In genomic region chr2:164867779-164868397, GRCh38 we compare ENCODE assay signal across 30 cellular contexts. TPM values are rescaled to one million over a fixed set of nuclear protein-coding genes. Genes with fewer than 3 reads are reported as not detected.
"Had no signal": no experiment of that assay in that cellular context is flagged by ENCODE, and none has a peak within 500 bp of the region (broad histone marks: within the 10 kb centered on the region; RNA-seq: fewer than 3 reads in every experiment).

No MANE protein-coding gene starts in this region.

- H3K27ac ChIP-seq: adrenal gland, body of pancreas, cardiac muscle cell, coronary artery, thyroid gland, WERI-Rb-1 had no signal

- H3K36me3 ChIP-seq: adrenal gland, cardiac muscle cell, right lobe of liver, thyroid gland, WERI-Rb-1 had no signal

- H3K4me3 ChIP-seq: adrenal gland, body of pancreas, cardiac muscle cell, coronary artery, right lobe of liver, skin epidermis, thyroid gland had no signal

- DNase-seq: activated CD4-positive, alpha-beta memory T cell treated with anti-CD3 and anti-CD28 coated beads for 36 hours; activated CD4-positive, alpha-beta T cell treated with anti-CD3 and anti-CD28 coated beads, Interleukin-2, amount 10 ng/mL, durations not matched to agents 24 days and 14 days; activated CD4-positive, CD25-positive, alpha-beta regulatory T cell treated with anti-CD3 and anti-CD28 coated beads, Interleukin-2, amount 50 U/mL, for 72 hours; activated CD8-positive, alpha-beta memory T cell treated with anti-CD3 and anti-CD28 coated beads, Interleukin-2, amount 50 U/mL, for 4 hours; activated effector memory CD4-positive, alpha-beta T cell treated with anti-CD3 and anti-CD28 coated beads, Interleukin-2, amount 50 U/mL, for 16 hours; activated naive CD4-positive, alpha-beta T cell treated with anti-CD3 and anti-CD28 coated beads for 36 hours; activated naive CD8-positive, alpha-beta T cell treated with anti-CD3 and anti-CD28 coated beads for 36 hours; activated T-cell treated with anti-CD3 and anti-CD28 coated beads, Interleukin-2, amount 50 U/mL, for 1 hour; adrenal gland; aorta; body of pancreas; cerebellar nuclear complex; head of caudate nucleus; hippocampal formation; left colon; right lobe of liver; stimulated activated CD4-positive, alpha-beta T cell treated with anti-CD3 and anti-CD28 coated beads, Interleukin-12 subunit alpha, Interleukin-12 subunit beta, amount 100 ng/mL, for 4 hours; stimulated activated CD4-positive, alpha-beta T cell treated with anti-CD3 and anti-CD28 coated beads, Interleukin-4, amount 100 ng/mL, for 1 hour; stimulated activated naive CD8-positive, alpha-beta T cell treated with anti-CD3 and anti-CD28 coated beads, Interleukin-15, amount 100 ng/mL, for 72 hours; T-helper 1 cell; thyroid gland; WERI-Rb-1 had no signal

- H3K9me3 ChIP-seq: adrenal gland, body of pancreas, right lobe of liver, thyroid gland had no signal

- H3K27me3 ChIP-seq: adrenal gland, body of pancreas, cardiac muscle cell, right lobe of liver, thyroid gland had no signal

- H3K27me3 Mint-ChIP-seq: activated naive CD8-positive, alpha-beta T cell treated with anti-CD3 and anti-CD28 coated beads for 36 hours; stimulated activated naive CD8-positive, alpha-beta T cell treated with anti-CD3 and anti-CD28 coated beads, Interleukin-15, amount 100 ng/mL, for 72 hours had no signal

- H3K9me3 Mint-ChIP-seq: activated CD4-positive, alpha-beta memory T cell treated with anti-CD3 and anti-CD28 coated beads for 36 hours; activated CD4-positive, alpha-beta T cell treated with anti-CD3 and anti-CD28 coated beads, Interleukin-2, amount 10 ng/mL, durations not matched to agents 24 days and 14 days; activated naive CD4-positive, alpha-beta T cell treated with anti-CD3 and anti-CD28 coated beads for 36 hours; activated naive CD8-positive, alpha-beta T cell treated with anti-CD3 and anti-CD28 coated beads for 36 hours; activated T-helper 1 cell treated with anti-CD3 and anti-CD28 coated beads, Interleukin-12 subunit alpha, Interleukin-12 subunit beta, Interleukin-2, Interleukin-4 antibody, amounts not matched to agents 30 ng/mL and 10 ng/mL and 1 ng/mL, durations not matched to agents 14 hours and 24 hours and 36 hours; nephron; stimulated activated naive CD8-positive, alpha-beta T cell treated with anti-CD3 and anti-CD28 coated beads, Interleukin-15, amount 100 ng/mL, for 72 hours; T-helper 2 cell treated with Interferon-gamma antibody and Interleukin-4, amounts not matched to agents 5 μg/mL and 100 μg/mL, for 36 hours had no signal

- H3K4me1 ChIP-seq: adrenal gland, body of pancreas, thyroid gland had no signal

- H3K4me1 Mint-ChIP-seq: activated CD4-positive, alpha-beta T cell treated with anti-CD3 and anti-CD28 coated beads, Interleukin-2, amount 10 ng/mL, durations not matched to agents 24 days and 14 days; activated naive CD8-positive, alpha-beta T cell treated with anti-CD3 and anti-CD28 coated beads for 36 hours; nephron; stimulated activated naive CD8-positive, alpha-beta T cell treated with anti-CD3 and anti-CD28 coated beads, Interleukin-15, amount 100 ng/mL, for 72 hours had no signal

- H3K4me3 Mint-ChIP-seq: activated CD4-positive, alpha-beta memory T cell treated with anti-CD3 and anti-CD28 coated beads for 36 hours; activated CD4-positive, alpha-beta T cell treated with anti-CD3 and anti-CD28 coated beads, Interleukin-2, amount 10 ng/mL, durations not matched to agents 24 days and 14 days; activated naive CD4-positive, alpha-beta T cell treated with anti-CD3 and anti-CD28 coated beads for 36 hours; activated naive CD8-positive, alpha-beta T cell treated with anti-CD3 and anti-CD28 coated beads for 36 hours; activated T-helper 1 cell treated with anti-CD3 and anti-CD28 coated beads, Interleukin-12 subunit alpha, Interleukin-12 subunit beta, Interleukin-2, Interleukin-4 antibody, amounts not matched to agents 30 ng/mL and 10 ng/mL and 1 ng/mL, durations not matched to agents 14 hours and 24 hours and 36 hours; nephron; stimulated activated naive CD8-positive, alpha-beta T cell treated with anti-CD3 and anti-CD28 coated beads, Interleukin-15, amount 100 ng/mL, for 72 hours; T-helper 2 cell treated with Interferon-gamma antibody and Interleukin-4, amounts not matched to agents 5 μg/mL and 100 μg/mL, for 36 hours had no signal

- H3K36me3 Mint-ChIP-seq: activated CD4-positive, alpha-beta memory T cell treated with anti-CD3 and anti-CD28 coated beads for 36 hours; activated naive CD8-positive, alpha-beta T cell treated with anti-CD3 and anti-CD28 coated beads for 36 hours had no signal

- ATAC-seq: body of pancreas; esophagus mucosa; left colon; stimulated activated naive CD8-positive, alpha-beta T cell treated with anti-CD3 and anti-CD28 coated beads, Interleukin-15, amount 100 ng/mL, for 72 hours had no signal

- H3K27ac Mint-ChIP-seq: activated CD4-positive, alpha-beta memory T cell treated with anti-CD3 and anti-CD28 coated beads for 36 hours; activated CD4-positive, alpha-beta T cell treated with anti-CD3 and anti-CD28 coated beads, Interleukin-2, amount 10 ng/mL, durations not matched to agents 24 days and 14 days; activated naive CD4-positive, alpha-beta T cell treated with anti-CD3 and anti-CD28 coated beads for 36 hours; activated naive CD8-positive, alpha-beta T cell treated with anti-CD3 and anti-CD28 coated beads for 36 hours; activated T-helper 1 cell treated with anti-CD3 and anti-CD28 coated beads, Interleukin-12 subunit alpha, Interleukin-12 subunit beta, Interleukin-2, Interleukin-4 antibody, amounts not matched to agents 30 ng/mL and 10 ng/mL and 1 ng/mL, durations not matched to agents 14 hours and 24 hours and 36 hours; stimulated activated naive CD8-positive, alpha-beta T cell treated with anti-CD3 and anti-CD28 coated beads, Interleukin-15, amount 100 ng/mL, for 72 hours; T-helper 2 cell treated with Interferon-gamma antibody and Interleukin-4, amounts not matched to agents 5 μg/mL and 100 μg/mL, for 36 hours had no signal

RNA-seq across cellular contexts. Expression of gene COBLL1, which starts 26.3 kb away (rescaled TPM):
- total RNA-seq: activated CD4-positive, alpha-beta memory T cell treated with anti-CD3 and anti-CD28 coated beads for 36 hours; activated CD4-positive, alpha-beta T cell treated with anti-CD3 and anti-CD28 coated beads, Interleukin-2, amount 10 ng/mL, durations not matched to agents 24 days and 14 days; activated CD8-positive, alpha-beta memory T cell treated with anti-CD3 and anti-CD28 coated beads for 36 hours; activated naive CD4-positive, alpha-beta T cell treated with anti-CD3 and anti-CD28 coated beads for 36 hours; activated T-helper 1 cell treated with anti-CD3 and anti-CD28 coated beads, Interleukin-12 subunit alpha, Interleukin-12 subunit beta, Interleukin-2, Interleukin-4 antibody, amounts not matched to agents 30 ng/mL and 10 ng/mL and 1 ng/mL, durations not matched to agents 14 hours and 24 hours and 36 hours had no signal
